In genomic region chr10:34937693-34938670, GRCh38 we compare ENCODE assay signal across 7 cellular contexts.
DNase-seq lines count a peak whose midpoint lies in the region; ATAC-seq, FAIRE-seq and TF ChIP-seq lines count a peak whose summit lies in the region.
"Not testable (repeated sequence)": the region's sequence is repeated elsewhere in the genome, so short reads cannot be mapped to it uniquely, and the experiment has no call there.

No MANE protein-coding gene starts in this region.

- not testable (repeated sequence) for DNase-seq in HFF-Myc (ENCODE audit: extremely low read depth, low read depth)
- peak; percentile 10 for DNase-seq in NCI-H526 treated with DMSO at 0.1 percent for 48 hours (lab: John Stamatoyannopoulos, UW)
- peak; percentile 30 for DNase-seq in adipocyte (ENCODE audit: low read depth)
- peak; percentile 38 for DNase-seq in dermis blood vessel endothelial cell
- DNase-seq in foreskin melanocyte: peak; percentile 19
- peak in 2 of 3 donors; percentile 31 to 47 for DNase-seq in mucosa of descending colon

- peak; percentile 24 for TF ChIP-seq CTCF in HFF-Myc (IDR thresholded peaks at IDR 0.05; ENCODE audit: low read depth, low read length, missing control alignments)
- not testable (repeated sequence) for TF ChIP-seq CTCF in mucosa of descending colon (IDR thresholded peaks at IDR 0.05)

- peak; percentile 79 for FAIRE-seq in G401.6 (lab: Jason Lieb, UNC)

- peaks cover 11% of the 10 kb centered on the region for H3K4me1 ChIP-seq in adipocyte (ENCODE audit: control insufficient read depth, insufficient read depth, low read length)
- H3K4me1 ChIP-seq in mucosa of descending colon (ENCODE audit: low read depth): not testable (repeated sequence)

- not testable (repeated sequence) for H3K9me3 ChIP-seq in adipocyte (ENCODE audit: control insufficient read depth, low read length); mucosa of descending colon

- not testable (repeated sequence) for H3K36me3 ChIP-seq in adipocyte (ENCODE audit: control insufficient read depth, insufficient read depth, low read length, severe bottlenecking); mucosa of descending colon (ENCODE audit: low read depth)

- H3K4me3 ChIP-seq in HFF-Myc (replicated peaks; ENCODE audit: low read depth, low read length); adipocyte (ENCODE audit: low read length); mucosa of descending colon: not testable (repeated sequence)

- not testable (repeated sequence) for H3K9ac ChIP-seq in adipocyte (ENCODE audit: low read length)

- intact Hi-C loops in mucosa of descending colon (cut with DNase I, micrococcal nuclease): not testable (repeated sequence)

- ATAC-seq in mucosa of descending colon: not testable (repeated sequence)

- H3K27me3 ChIP-seq in adipocyte (replicated peaks; ENCODE audit: control insufficient read depth, insufficient read depth, low read length): not testable (repeated sequence)
